Comparison of ENCODE assay signal across 8 cellular contexts in genomic region chr7:21135437-21135836, GRCh38.
"Had no signal": no experiment of that assay in that cellular context is flagged by ENCODE, and none has a peak within 500 bp of the region (broad histone marks: within the 10 kb centered on the region; RNA-seq: fewer than 3 reads in every experiment).

No MANE protein-coding gene starts in this region.

- H3K4me3 Mint-ChIP-seq: HFFc6, IgD-negative memory B cell had no signal

- H3K4me1 Mint-ChIP-seq: IgD-negative memory B cell had no signal

- H3K4me1 ChIP-seq: HAP-1 had no signal

- ATAC-seq: HCT116, HepG2 had no signal

- H3K4me3 ChIP-seq: GM23248, HAP-1 had no signal

- H3K36me3 Mint-ChIP-seq: IgD-negative memory B cell had no signal

- DNase-seq: GM23248, GOT3, H7, HFFc6 had no signal

- H3K27ac Mint-ChIP-seq: HFFc6, IgD-negative memory B cell had no signal

- H3K36me3 ChIP-seq: HAP-1 had no signal

- H3K9me3 ChIP-seq: HAP-1 had no signal
